ENCODE assay signal across 21 cellular contexts in genomic region chr2:102073168-102073724, GRCh38.
"Had no signal": no experiment of that assay in that cellular context is flagged by ENCODE, and none has a peak within 500 bp of the region (broad histone marks: within the 10 kb centered on the region; RNA-seq: fewer than 3 reads in every experiment).

No MANE protein-coding gene starts in this region.

- H3K4me3 Mint-ChIP-seq: naive B cell, nephron had no signal

- H3K27me3 ChIP-seq: esophagus squamous epithelium, foreskin keratinocyte, sigmoid colon, stomach had no signal

- DNase-seq: dermis blood vessel endothelial cell; esophagus squamous epithelium; foreskin keratinocyte; head of caudate nucleus; hippocampal formation; left colon; left ventricle myocardium superior; mesendoderm; naive B cell; posterior cingulate gyrus; sigmoid colon; stimulated activated CD4-positive, alpha-beta T cell treated with anti-CD3 and anti-CD28 coated beads, Interleukin-12 subunit alpha, Interleukin-12 subunit beta, amount 100 ng/mL, for 4 hours; stimulated activated naive CD4-positive, alpha-beta T cell; stomach; substantia nigra; trophoblast cell had no signal

- H3K4me3 ChIP-seq: esophagus squamous epithelium, lung, sigmoid colon, skin epidermis, stomach, thoracic aorta had no signal

- H3K27ac Mint-ChIP-seq: nephron had no signal

- H3K27ac ChIP-seq: esophagus squamous epithelium, foreskin keratinocyte, sigmoid colon, skin epidermis, thoracic aorta had no signal

- H3K36me3 ChIP-seq: esophagus squamous epithelium, sigmoid colon, stomach, thoracic aorta had no signal

- H3K9me3 ChIP-seq: esophagus squamous epithelium, sigmoid colon, stomach, thoracic aorta had no signal

- ATAC-seq: foreskin keratinocyte, left colon, left ventricle myocardium superior had no signal

- FAIRE-seq: colon had no signal
